23 cellular contexts compared by ENCODE assay signal in genomic region chr20:47995661-47996060, GRCh38.
A peak's percentile ranks its signal among the peaks of the same experiment; 100 is the strongest.
DNase-seq lines count a peak whose midpoint lies in the region; ATAC-seq, FAIRE-seq and TF ChIP-seq lines count a peak whose summit lies in the region.
"Had no signal": no experiment of that assay in that cellular context is flagged by ENCODE, and none has a peak within 500 bp of the region (broad histone marks: within the 10 kb centered on the region; RNA-seq: fewer than 3 reads in every experiment).

No MANE protein-coding gene starts in this region.

- no peak overlapping the region for H2AFZ ChIP-seq in GM23338
- H2AFZ ChIP-seq in H1 (ENCODE audit: low read length) = no peak overlapping the region

- no peak overlapping the region for H3K27ac ChIP-seq in GM23338 (ENCODE audit: low read depth)
- H3K27ac ChIP-seq in H1 (ENCODE audit: low read depth, low read length) = no peak overlapping the region
- no peak overlapping the region for H3K27ac ChIP-seq in iPS-18a (ENCODE audit: low read length)
- H3K27ac ChIP-seq: 22Rv1; A549; BLaER1 treated with 17β-estradiol and CSF1 and Interleukin-3, amounts not matched to agents 10 nM and 100 nM; C4-2B had no signal

- H3K79me1 ChIP-seq in H1 (ENCODE audit: low read depth, low read length) = no peaks in the 10 kb centered on the region

- no peaks in the 10 kb centered on the region for H3K79me2 ChIP-seq in GM23338 (replicated peaks; ENCODE audit: insufficient read depth)
- no peaks in the 10 kb centered on the region for H3K79me2 ChIP-seq in H1 (ENCODE audit: control insufficient read depth in 1 of 2, insufficient read depth in 2 of 2, low read length in 2 of 2)

- H3K56ac ChIP-seq in H1 (replicated peaks; ENCODE audit: insufficient read length, low read depth, low read length) = no peak overlapping the region

- H3K36me3 ChIP-seq in GM23338 (ENCODE audit: insufficient read depth) = peaks cover 15% of the 10 kb centered on the region
- H3K36me3 ChIP-seq in H1 (ENCODE audit: control insufficient read depth in 2 of 4, insufficient read depth in 4 of 4, low read length in 3 of 4) = peaks cover 0 to 4% (median 2%) of the 10 kb centered on the region in 4 experiments; a peak in 2 of 8 replicates
- H3K36me3 ChIP-seq in iPS-18a (ENCODE audit: control insufficient read depth, low read depth, low read length) = no peaks in the 10 kb centered on the region

- H2BK15ac ChIP-seq in H1 (ENCODE audit: low read length) = no peak overlapping the region

- H2AK5ac ChIP-seq in H1 (ENCODE audit: low read depth, low read length) = no peak overlapping the region

- DNase-seq in GM23338 (ENCODE audit: low spot score) (peak; percentile 62), H1 (ENCODE audit: low read depth in 1 of 2, low spot score in 2 of 2) (no peak), osteocyte (ENCODE audit: extremely low spot score, unreplicated experiment) (peak; percentile 21), iPS-NIHi7 (ENCODE audit: extremely low spot score) (no peak), mucosa of gallbladder (ENCODE audit: low spot score) (no peak)
- DNase-seq: AML-193; Caco-2; Calu3; CD4-positive, alpha-beta T cell; CD8-positive, alpha-beta T cell; DMS79 treated with DMSO at 0.1 percent for 48 hours; GF-D8 had no signal

- TF ChIP-seq CTCF in GM23338 (conservative IDR thresholded peaks at IDR 0.05; ENCODE audit: low read depth in 2 of 2) = no peak
- TF ChIP-seq CTCF in H1 (IDR thresholded peaks at IDR 0.05; ENCODE audit: control extremely low read depth in 1 of 3, insufficient read depth in 1 of 3, low read depth in 1 of 3, low read length in 3 of 3) = no peak
- TF ChIP-seq CTCF in osteocyte (IDR thresholded peaks at IDR 0.05) = no peak

- H2BK20ac ChIP-seq in H1 (ENCODE audit: low read length) = no peak overlapping the region

- H3K4me1 ChIP-seq in GM23338 (ENCODE audit: insufficient read depth) (peaks cover 13% of the 10 kb centered on the region; the same call in 1 of the 2 replicates), H1 (replicated peaks in 1 of 4; ENCODE audit: control insufficient read depth in 3 of 4, insufficient read depth in 4 of 4, low read length in 3 of 4) (peaks cover 1 to 19% (median 8%) of the 10 kb centered on the region in 4 experiments; a peak in 4 of 7 replicates), iPS-18a (ENCODE audit: control insufficient read depth, low read depth, low read length) (peaks cover 36% of the 10 kb centered on the region)
- H3K4me1 ChIP-seq: A549, Caco-2 had no signal

- FAIRE-seq in H1 (lab: Jason Lieb, UNC) = no peak
- FAIRE-seq: A549, D721Med, G401.6, GM12891, GM19239 had no signal

- H3K36me3 Mint-ChIP-seq in GM23338 (ENCODE audit: low read depth) = peaks cover 30% of the 10 kb centered on the region
- no peaks in the 10 kb centered on the region for H3K36me3 Mint-ChIP-seq in osteocyte (ENCODE audit: unreplicated experiment)
- H3K36me3 Mint-ChIP-seq: CD8-positive, alpha-beta T cell had no signal

- H3K23ac ChIP-seq in H1 (ENCODE audit: insufficient read length) = no peak overlapping the region

- H3K27me3 Mint-ChIP-seq in GM23338 (ENCODE audit: insufficient read depth, low read depth, poor library complexity) = peaks cover 8% of the 10 kb centered on the region
- peaks cover 58% of the 10 kb centered on the region for H3K27me3 Mint-ChIP-seq in osteocyte (ENCODE audit: unreplicated experiment)

- H3K9me3 Mint-ChIP-seq in GM23338 = peaks cover 32% of the 10 kb centered on the region
- H3K9me3 Mint-ChIP-seq in osteocyte (ENCODE audit: unreplicated experiment) = peaks cover 13% of the 10 kb centered on the region
- H3K9me3 Mint-ChIP-seq: CD4-positive, alpha-beta T cell; CD8-positive, alpha-beta T cell had no signal

- no peak overlapping the region for H2BK5ac ChIP-seq in H1 (ENCODE audit: low read depth, low read length)

- no peak overlapping the region for H2BK12ac ChIP-seq in H1 (ENCODE audit: low read depth, low read length)

- H3K4me3 Mint-ChIP-seq in GM23338 = no peak overlapping the region
- H3K4me3 Mint-ChIP-seq in osteocyte (ENCODE audit: unreplicated experiment) = no peak overlapping the region
- H3K4me3 Mint-ChIP-seq: B cell; CD4-positive, alpha-beta T cell; CD8-positive, alpha-beta T cell had no signal

- H3K9me3 ChIP-seq in H1 (ENCODE audit: insufficient read depth in 2 of 2, low read depth in 1 of 2, low read length in 1 of 2) (peaks cover 9 to 16% of the 10 kb centered on the region in 2 experiments), iPS-18a (ENCODE audit: control insufficient read depth, low read depth, low read length) (peaks cover 7% of the 10 kb centered on the region)

- H3F3A ChIP-seq in GM23338 (replicated peaks; ENCODE audit: low read depth) = 0 out of 2 replicates have a peak, but pooled peaks cover 4% of the 10 kb centered on the region

- peaks cover 30% of the 10 kb centered on the region for H3K4me1 Mint-ChIP-seq in GM23338
- peaks cover 3% of the 10 kb centered on the region for H3K4me1 Mint-ChIP-seq in osteocyte (ENCODE audit: unreplicated experiment)

- H3K4me3 ChIP-seq in GM23338 = no peak overlapping the region; the same call in 1 of the 2 replicates
- H3K4me3 ChIP-seq in H1 (ENCODE audit: extremely low read depth in 1 of 4, insufficient read depth in 2 of 4, low read depth in 3 of 4, low read length in 4 of 4) = peak overlapping the region in 1 of 4 experiments; percentile 28; a peak in 1 of 8 replicates
- peak overlapping the region; percentile 11 for H3K4me3 ChIP-seq in iPS-18a (ENCODE audit: low read length)
- H3K4me3 ChIP-seq: A549; BLaER1 treated with 17β-estradiol and CSF1 and Interleukin-3, amounts not matched to agents 10 nM and 100 nM had no signal

- ATAC-seq in GM23338 (peak; percentile 53), GM21576 (IDR thresholded peaks at IDR 0.05; ENCODE audit: unreplicated experiment) (no peak)
- ATAC-seq: A549; CD8-positive, alpha-beta T cell had no signal

- no peaks in the 10 kb centered on the region for H3K23me2 ChIP-seq in H1 (ENCODE audit: low read depth, low read length)

- H3K27ac Mint-ChIP-seq in GM23338 = no peak overlapping the region
- H3K27ac Mint-ChIP-seq in osteocyte (ENCODE audit: unreplicated experiment) = no peak overlapping the region
- H3K27ac Mint-ChIP-seq: B cell; CD4-positive, alpha-beta T cell; CD8-positive, alpha-beta T cell had no signal

- TF ChIP-seq EP300 in H1 (IDR thresholded peaks at IDR 0.05; ENCODE audit: borderline replicate concordance in 1 of 2, low read depth in 2 of 2, low read length in 2 of 2) = no peak

- TF ChIP-seq POLR2A in H1 (IDR thresholded peaks at IDR 0.05; ENCODE audit: control extremely low read depth in 1 of 2, low read depth in 2 of 2, low read length in 2 of 2) = no peak

- no peak overlapping the region for H4K91ac ChIP-seq in H1 (replicated peaks; ENCODE audit: insufficient read length, low read length)

- H4K20me1 ChIP-seq in GM23338 (replicated peaks; ENCODE audit: insufficient read depth) (no peaks in the 10 kb centered on the region), H1 (replicated peaks in 1 of 2; ENCODE audit: control insufficient read depth in 1 of 2, insufficient read depth in 2 of 2, low read length in 2 of 2) (no peaks in the 10 kb centered on the region)
- H4K20me1 ChIP-seq: BLaER1 treated with 17β-estradiol and CSF1 and Interleukin-3, amounts not matched to agents 10 nM and 100 nM had no signal

- H3K9me2 ChIP-seq in GM23338 (ENCODE audit: insufficient read depth) = peaks cover 5% of the 10 kb centered on the region; the same call in 1 of the 2 replicates

- no peak overlapping the region for H3K14ac ChIP-seq in H1 (ENCODE audit: insufficient read length)

- CTCF ChIA-PET in H1 (lab: Charles Lee; ENCODE audit: partially characterized antibody) = interaction anchor here (0.9 kb wide), 1 partner anchor 38 kb away, joined by 3 read pairs; no protein-coding TSS in a partner anchor

- H4K5ac ChIP-seq in H1 (ENCODE audit: insufficient read length, low read depth, low read length) = peak overlapping the region; percentile 62

- TF ChIP-seq RAD21 in H1 (IDR thresholded peaks at IDR 0.05 in 1 of 2, conservative IDR thresholded peaks at IDR 0.05 in 1 of 2; ENCODE audit: low read depth in 2 of 2, low read length in 2 of 2) = no peak

- H3K27me3 ChIP-seq in GM23338 (ENCODE audit: insufficient read depth) (no peaks in the 10 kb centered on the region), H1 (replicated peaks in 1 of 4; ENCODE audit: control insufficient read depth in 3 of 4, extremely low read depth in 1 of 4, insufficient read depth in 3 of 4, low read length in 3 of 4) (no peaks in the 10 kb centered on the region), iPS-18a (ENCODE audit: control insufficient read depth, insufficient read depth, low read length) (no peaks in the 10 kb centered on the region)
- H3K27me3 ChIP-seq: BLaER1 treated with 17β-estradiol and CSF1 and Interleukin-3, amounts not matched to agents 10 nM and 100 nM had no signal

- H3K4me2 ChIP-seq in GM23338 (peak overlapping the region; percentile 3; the same call in 1 of the 2 replicates), H1 (ENCODE audit: insufficient read depth in 1 of 2, low read depth in 2 of 2, low read length in 2 of 2) (peak overlapping the region; percentile 19 to 27; a peak in 2 of 4 replicates)
- H3K4me2 ChIP-seq: A549; BLaER1 treated with 17β-estradiol and CSF1 and Interleukin-3, amounts not matched to agents 10 nM and 100 nM had no signal

- no peak overlapping the region for H3K4ac ChIP-seq in H1 (replicated peaks; ENCODE audit: insufficient read length, low read depth, low read length)

- POLR2A ChIA-PET in H1 (lab: Charles Lee; ENCODE audit: partially characterized antibody) = no interaction called here

- H2BK120ac ChIP-seq in H1 (replicated peaks; ENCODE audit: low read depth, low read length) = no peak overlapping the region

- H3K9ac ChIP-seq in H1 (replicated peaks in 1 of 4; ENCODE audit: extremely low read depth in 1 of 4, low read depth in 3 of 4, low read length in 3 of 4) (no peak overlapping the region), iPS-18a (ENCODE audit: low read length) (no peak overlapping the region)
- H3K9ac ChIP-seq: BLaER1 treated with 17β-estradiol and CSF1 and Interleukin-3, amounts not matched to agents 10 nM and 100 nM had no signal

- WGBS in H1 (ENCODE audit: extremely low coverage in 1 of 2, insufficient coverage in 1 of 2, insufficient read length in 1 of 2, insufficient replicate concordance in 2 of 2, low coverage in 1 of 2, low lambda C conversion rate in 2 of 2, missing lambda C conversion rate in 1 of 2), 2 experiments = 13% methylated on average over 6 of the region's 6 CpGs; no CpG with 5 or more reads in 1 of the 2 experiments

- H3K18ac ChIP-seq in H1 (ENCODE audit: extremely low read depth, low read length) = no peak overlapping the region

- no peak overlapping the region for H4K8ac ChIP-seq in H1 (ENCODE audit: extremely low read depth, insufficient read depth, low read length)

TF ChIP-seq in GM23338, 12 proteins besides CTCF, POLR2A, EP300 and RAD21 (continues in another document):
- no peak for TF ChIP-seq ZNF331 (CRISPR knock-in tag; IDR thresholded peaks at IDR 0.05; ENCODE audit: low read depth)
- no peak for TF ChIP-seq POLR2AphosphoS5 (IDR thresholded peaks at IDR 0.05; ENCODE audit: low read depth)
- no peak for TF ChIP-seq NANOG (IDR thresholded peaks at IDR 0.05; ENCODE audit: borderline replicate concordance)

TF ChIP-seq in H1, 55 proteins besides CTCF, POLR2A, EP300 and RAD21 (continues in another document):
- no peak for TF ChIP-seq CBX5 (IDR thresholded peaks at IDR 0.05; ENCODE audit: low read depth, low read length)
- no peak for TF ChIP-seq CTBP2 (IDR thresholded peaks at IDR 0.05; ENCODE audit: borderline replicate concordance, insufficient read depth, insufficient read length, low read length)

Comparison
In these comparisons a context has a peak if more than half of its experiments do, and no peak if none do; other contexts are left out.
1. DNase-seq: peak in GM23338 (single experiment) and osteocyte (single experiment); none in H1 (0 of 2), iPS-NIHi7 (single experiment) and mucosa of gallbladder (single experiment).